20 cellular contexts compared by ENCODE assay signal in genomic region chr3:122620399-122620798, GRCh38.
"Had no signal": no experiment of that assay in that cellular context is flagged by ENCODE, and none has a peak within 500 bp of the region (broad histone marks: within the 10 kb centered on the region; RNA-seq: fewer than 3 reads in every experiment).

No MANE protein-coding gene starts in this region.

- H3K4me3 ChIP-seq: adrenal gland, breast epithelium, upper lobe of left lung had no signal

- DNase-seq: activated CD4-positive, alpha-beta T cell treated with anti-CD3 and anti-CD28 coated beads for 4 hours; activated CD4-positive, alpha-beta T cell treated with anti-CD3 and anti-CD28 coated beads, Interleukin-2, amount 50 U/mL, for 48 hours; activated CD4-positive, CD25-positive, alpha-beta regulatory T cell; activated effector memory CD4-positive, alpha-beta T cell treated with anti-CD3 and anti-CD28 coated beads, Interleukin-2, amount 50 U/mL, for 16 hours; activated naive CD4-positive, alpha-beta T cell treated with anti-CD3 and anti-CD28 coated beads, Interleukin-2, amount 50 U/mL, for 16 hours; adrenal gland; effector memory CD4-positive, alpha-beta T cell; foreskin keratinocyte; kidney; natural killer cell; retina; stimulated activated CD4-positive, alpha-beta T cell treated with anti-CD3 and anti-CD28 coated beads, Interleukin-2, amount 100 ng/mL, for 48 hours; stimulated activated CD8-positive, alpha-beta memory T cell treated with anti-CD3 and anti-CD28 coated beads, Interleukin-4, amount 100 ng/mL, for 48 hours; stimulated activated naive CD4-positive, alpha-beta T cell treated with Interleukin-2 at 50 U/mL for 16 hours; T-helper 9 cell had no signal

- H3K4me1 Mint-ChIP-seq: central memory CD8-positive, alpha-beta T cell; mesothelial cell of epicardium had no signal

- H3K4me1 ChIP-seq: adrenal gland, breast epithelium, foreskin keratinocyte had no signal

- ATAC-seq: foreskin keratinocyte, natural killer cell had no signal

- H3K36me3 Mint-ChIP-seq: mesothelial cell of epicardium had no signal

- H3K36me3 ChIP-seq: adrenal gland, breast epithelium, upper lobe of left lung had no signal

- H3K27me3 Mint-ChIP-seq: central memory CD8-positive, alpha-beta T cell had no signal

- H3K9me3 ChIP-seq: adrenal gland, breast epithelium, upper lobe of left lung had no signal

- H3K27ac Mint-ChIP-seq: mesothelial cell of epicardium, progenitor cell of endocrine pancreas had no signal

- H3K27me3 ChIP-seq: adrenal gland, breast epithelium, upper lobe of left lung had no signal

- H3K27ac ChIP-seq: adrenal gland, breast epithelium, foreskin keratinocyte had no signal

- H3K9me3 Mint-ChIP-seq: central memory CD8-positive, alpha-beta T cell; mesothelial cell of epicardium; natural killer cell had no signal

- H3K4me3 Mint-ChIP-seq: central memory CD8-positive, alpha-beta T cell; mesothelial cell of epicardium; natural killer cell had no signal
